Comparison of ENCODE assay signal across 27 cellular contexts in the genomic region with DNA sequence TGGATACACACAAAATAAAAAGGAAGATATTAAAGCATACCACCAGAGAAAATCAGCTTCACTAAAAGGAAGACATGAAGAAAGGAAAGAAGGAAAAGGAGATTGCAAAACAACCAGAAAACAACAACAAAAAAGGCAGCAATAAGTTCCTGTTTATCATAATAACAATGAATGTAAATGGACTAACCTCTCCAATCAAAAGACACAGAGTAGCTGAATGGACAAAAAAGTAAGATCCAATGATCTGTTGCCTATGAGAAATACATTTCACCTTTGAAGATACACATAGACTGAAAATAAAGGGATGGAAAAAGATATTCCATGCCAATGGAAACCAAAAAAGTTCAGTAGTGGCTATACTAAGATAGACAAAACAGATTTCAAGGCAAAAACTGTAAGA.
"Had no signal": no experiment of that assay in that cellular context is flagged by ENCODE, and none has a peak within 500 bp of the region (broad histone marks: within the 10 kb centered on the region; RNA-seq: fewer than 3 reads in every experiment).

No MANE protein-coding gene starts in this region.

- H3K9me3 ChIP-seq: colonic mucosa, esophagus squamous epithelium, gastrocnemius medialis had no signal

- H3K36me3 ChIP-seq: colonic mucosa, esophagus muscularis mucosa, esophagus squamous epithelium, gastrocnemius medialis, gastroesophageal sphincter, heart left ventricle, heart right ventricle had no signal

- FAIRE-seq: endometrium, endothelial cell of umbilical vein had no signal

- H3K4me1 Mint-ChIP-seq: endodermal cell had no signal

- H3K4me3 Mint-ChIP-seq: dendritic cell treated with granulocyte-macrophage colony-stimulating factor and Interleukin-4, amounts not matched to agents 40 ng/mL and 50 ng/mL, for 4 days; effector memory CD8-positive, alpha-beta T cell; endodermal cell had no signal

- ATAC-seq: effector memory CD8-positive, alpha-beta T cell; esophagus mucosa; foreskin keratinocyte; gastrocnemius medialis; gastroesophageal sphincter; heart left ventricle; heart right ventricle had no signal

- H3K27ac ChIP-seq: colonic mucosa, coronary artery, dorsolateral prefrontal cortex, epithelial cell of prostate, esophagus muscularis mucosa, esophagus squamous epithelium, foreskin keratinocyte, gastrocnemius medialis, gastroesophageal sphincter, heart left ventricle, heart right ventricle, hepatocyte had no signal

- H3K4me3 ChIP-seq: colonic mucosa, coronary artery, dorsolateral prefrontal cortex, esophagus muscularis mucosa, esophagus squamous epithelium, gastrocnemius medialis, gastroesophageal sphincter, heart left ventricle, heart right ventricle, hepatocyte had no signal

- H3K79me2 ChIP-seq: hepatocyte had no signal

- H2AFZ ChIP-seq: hepatocyte had no signal

- H3K27ac Mint-ChIP-seq: dendritic cell treated with granulocyte-macrophage colony-stimulating factor and Interleukin-4, amounts not matched to agents 40 ng/mL and 50 ng/mL, for 4 days; effector memory CD8-positive, alpha-beta T cell; endodermal cell had no signal

- DNase-seq: colonic mucosa; dermis blood vessel endothelial cell; dorsolateral prefrontal cortex; effector CD4-positive, alpha-beta T cell; effector CD8-positive, alpha-beta T cell; effector memory CD4-positive, alpha-beta T cell; effector memory CD8-positive, alpha-beta T cell; endodermal cell; erythroblast; esophagus squamous epithelium; foreskin fibroblast; foreskin keratinocyte; foreskin melanocyte; gastrocnemius medialis; glutamatergic neuron; head of caudate nucleus; heart left ventricle; heart right ventricle had no signal

- H3K27me3 ChIP-seq: colonic mucosa, dorsolateral prefrontal cortex, esophagus muscularis mucosa, esophagus squamous epithelium, foreskin keratinocyte, gastrocnemius medialis, gastroesophageal sphincter, heart left ventricle, heart right ventricle, hepatocyte had no signal

- H3K9me3 Mint-ChIP-seq: effector memory CD8-positive, alpha-beta T cell had no signal

- H3K4me1 ChIP-seq: colonic mucosa, esophagus muscularis mucosa, esophagus squamous epithelium, foreskin keratinocyte, gastrocnemius medialis, gastroesophageal sphincter, heart left ventricle, heart right ventricle had no signal

- H3K4me2 ChIP-seq: hepatocyte had no signal
